ENCODE assay signal across 1 cellular context in the genomic region with DNA sequence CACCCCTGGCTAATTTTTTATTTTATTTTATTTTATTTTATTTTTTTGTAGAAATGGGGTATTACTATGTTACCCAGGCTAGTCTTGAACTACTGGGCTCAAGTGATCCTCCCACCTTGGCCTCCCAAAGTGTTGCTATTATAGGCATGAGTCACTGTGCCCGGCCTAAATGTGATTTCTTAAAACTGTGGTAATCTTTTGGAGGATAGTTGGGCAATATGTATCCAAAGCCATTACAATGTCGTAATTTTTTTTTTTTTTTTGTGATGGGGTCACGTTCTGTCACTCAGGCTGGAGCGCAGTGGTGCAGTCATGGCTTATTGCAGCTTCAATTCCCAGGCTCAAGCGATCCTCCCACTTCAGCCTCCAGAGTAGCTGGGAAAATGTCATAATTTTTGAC.
TF ChIP-seq lines count a peak whose summit lies in the region.

No MANE protein-coding gene starts in this region.

TF ChIP-seq in IMR-90, 13 proteins besides CTCF, POLR2A, EP300 and RAD21:
- peak; percentile 59; the same call in 1 of the 2 replicates for TF ChIP-seq CEBPB (IDR thresholded peaks at IDR 0.05; ENCODE audit: low read depth, low read length)
- TF ChIP-seq SMC3 (IDR thresholded peaks at IDR 0.05; ENCODE audit: low read depth, low read length): no peak
